Comparison of ENCODE assay signal across 9 cellular contexts in the genomic region with DNA sequence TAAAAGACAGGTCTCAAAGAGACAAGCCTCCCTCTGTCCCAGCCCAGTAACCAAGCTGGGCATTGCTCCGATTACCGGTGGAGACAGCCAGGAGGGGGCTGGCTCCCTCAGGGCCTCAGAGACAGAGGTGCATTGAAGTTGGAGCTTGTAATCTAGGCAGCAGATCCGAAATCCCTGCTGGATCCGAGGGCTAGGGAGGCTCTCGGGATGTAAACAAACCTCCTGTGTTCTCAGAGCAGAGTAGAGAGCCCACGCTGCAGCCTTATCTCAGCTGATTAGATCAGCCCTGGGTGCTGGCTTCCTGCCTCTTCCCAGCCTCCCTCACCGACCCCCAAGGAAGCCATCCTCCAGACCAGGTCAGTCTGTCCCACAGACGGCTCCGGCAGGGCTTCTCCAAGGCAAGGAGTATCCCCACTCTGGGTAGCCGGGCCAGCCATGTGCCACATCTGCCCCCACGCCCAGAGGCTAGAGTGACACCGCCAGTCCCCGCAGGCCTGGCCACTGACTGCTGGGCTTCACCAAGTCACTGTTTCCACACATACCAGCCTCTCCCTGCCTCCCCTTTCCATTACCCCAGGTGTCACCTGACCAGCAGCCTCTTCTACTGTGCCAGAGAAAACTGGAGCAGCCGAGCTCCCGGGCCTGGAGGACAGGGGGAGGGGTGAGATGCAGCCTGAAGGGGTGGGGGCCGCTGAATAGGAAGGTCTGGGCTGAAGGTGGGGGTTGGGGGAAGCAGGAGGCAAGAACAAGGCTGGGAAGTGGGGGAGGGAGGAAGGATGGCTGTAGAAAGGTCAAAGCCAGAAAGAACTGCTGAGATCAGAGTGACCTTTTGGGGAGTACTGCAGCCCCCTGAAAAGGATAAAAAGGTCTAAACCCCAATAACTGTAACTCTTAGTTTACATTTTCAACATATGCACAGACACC. TPM values are rescaled to one million over a fixed set of nuclear protein-coding genes. Genes with fewer than 3 reads are reported as not detected.
DNase-seq lines count a peak whose midpoint lies in the region; ATAC-seq, FAIRE-seq and TF ChIP-seq lines count a peak whose summit lies in the region.
"Had no signal": no experiment of that assay in that cellular context is flagged by ENCODE, and none has a peak within 500 bp of the region (broad histone marks: within the 10 kb centered on the region; RNA-seq: fewer than 3 reads in every experiment).

No MANE protein-coding gene starts in this region.

- DNase-seq in T1000 (lab: John Stamatoyannopoulos, UW): peak; percentile 33
- peak; percentile 38 to 43 for DNase-seq in frontal cortex (ENCODE audit: low spot score in 2 of 2)
- no peak for DNase-seq in osteocyte (ENCODE audit: extremely low spot score, unreplicated experiment)
- DNase-seq in AML-193 (lab: John Stamatoyannopoulos, UW): no peak
- DNase-seq in stimulated activated naive CD4-positive, alpha-beta T cell (lab: John Stamatoyannopoulos, UW): no peak
- no peak for DNase-seq in activated T-cell treated with anti-CD3 and anti-CD28 coated beads, Interleukin-2, amount 50 U/mL, for 48 hours

- H3K36me3 ChIP-seq in HEK293 (ENCODE audit: control insufficient read depth in 2 of 2, insufficient read depth in 1 of 2, low read length in 2 of 2): peaks cover 0 to 9% of the 10 kb centered on the region in 2 experiments; a peak in 1 of 3 replicates

- peak overlapping the region; percentile 18 for H3K4me3 Mint-ChIP-seq in osteocyte (ENCODE audit: unreplicated experiment)

- H3K9me3 Mint-ChIP-seq in osteocyte (ENCODE audit: unreplicated experiment): no peaks in the 10 kb centered on the region

- CTCF ChIA-PET in HEK293 (lab: Yijun Ruan, JAX): interaction anchor here (1.0 to 2.3 kb wide), 6 partner anchors 17 to 108 kb away, joined by 3 to 11 read pairs (median 4); partner anchors contain the start of gene SYS1

- peak overlapping the region; percentile 89 for H3K27ac Mint-ChIP-seq in osteocyte (ENCODE audit: unreplicated experiment)

- peaks cover 93% of the 10 kb centered on the region for H3K4me1 Mint-ChIP-seq in osteocyte (ENCODE audit: unreplicated experiment)

- TF ChIP-seq CTCF in HEK293 (tag by site-specific recombination; IDR thresholded peaks at IDR 0.05) (no peak), osteocyte (IDR thresholded peaks at IDR 0.05) (no peak)

- H3K36me3 Mint-ChIP-seq in osteocyte (ENCODE audit: unreplicated experiment): peaks cover 2% of the 10 kb centered on the region

- peaks cover 37% of the 10 kb centered on the region for H3K4me1 ChIP-seq in HEK293 (ENCODE audit: control insufficient read depth, insufficient read depth, low read length)

- POLR2A ChIA-PET in HEK293 (lab: Yijun Ruan, JAX): interaction anchor here (0.6 to 1.3 kb wide), 6 partner anchors 21 to 375 kb away, joined by 3 to 8 read pairs (median 3); partner anchors contain the start of gene SYS1

- H3K4me3 ChIP-seq in HEK293 (ENCODE audit: low read depth, low read length): peak overlapping the region; percentile 3

- FAIRE-seq in frontal cortex (lab: Jason Lieb, UNC): no peak

- H3K9me3 ChIP-seq in HEK293 (ENCODE audit: control insufficient read depth, insufficient read depth, low read depth, low read length): no peaks in the 10 kb centered on the region

- no peaks in the 10 kb centered on the region for H3K27me3 Mint-ChIP-seq in osteocyte (ENCODE audit: unreplicated experiment)

- peak overlapping the region; percentile 59 for H3K27ac ChIP-seq in HEK293 (ENCODE audit: extremely low read depth, low read depth, low read length)
- H3K27ac ChIP-seq: KMS-11 had no signal

- no peak for ATAC-seq in HG03025 (IDR thresholded peaks at IDR 0.05; ENCODE audit: low FRiP score, unreplicated experiment)

TF ChIP-seq in HEK293, 187 proteins besides CTCF, POLR2A, EP300 and RAD21 (continues in another document):
- 0 out of 2 replicates have a peak, but pooled peaks have one; percentile 14 for TF ChIP-seq ZNF366 (tag by site-specific recombination; conservative IDR thresholded peaks at IDR 0.05)
- peak; percentile 88 for TF ChIP-seq EGR2 (tag by site-specific recombination; IDR thresholded peaks at IDR 0.05; ENCODE audit: low read depth)
- TF ChIP-seq, protein P1, sequence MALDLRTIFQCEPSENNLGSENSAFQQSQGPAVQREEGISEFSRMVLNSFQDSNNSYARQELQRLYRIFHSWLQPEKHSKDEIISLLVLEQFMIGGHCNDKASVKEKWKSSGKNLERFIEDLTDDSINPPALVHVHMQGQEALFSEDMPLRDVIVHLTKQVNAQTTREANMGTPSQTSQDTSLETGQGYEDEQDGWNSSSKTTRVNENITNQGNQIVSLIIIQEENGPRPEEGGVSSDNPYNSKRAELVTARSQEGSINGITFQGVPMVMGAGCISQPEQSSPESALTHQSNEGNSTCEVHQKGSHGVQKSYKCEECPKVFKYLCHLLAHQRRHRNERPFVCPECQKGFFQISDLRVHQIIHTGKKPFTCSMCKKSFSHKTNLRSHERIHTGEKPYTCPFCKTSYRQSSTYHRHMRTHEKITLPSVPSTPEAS (tag by site-specific recombination; IDR thresholded peaks at IDR 0.05): no peak
- TF ChIP-seq BCL11A (tag by site-specific recombination; IDR thresholded peaks at IDR 0.05; ENCODE audit: low read depth): 0 out of 2 replicates have a peak, but pooled peaks have one; percentile 13
- TF ChIP-seq ZBTB21 (tag by site-specific recombination; IDR thresholded peaks at IDR 0.05): no peak
- TF ChIP-seq ZNF223 (tag by site-specific recombination; IDR thresholded peaks at IDR 0.05): no peak
- no peak for TF ChIP-seq ZNF561 (tag by site-specific recombination; IDR thresholded peaks at IDR 0.05; ENCODE audit: borderline replicate concordance)
- TF ChIP-seq, protein P2, sequence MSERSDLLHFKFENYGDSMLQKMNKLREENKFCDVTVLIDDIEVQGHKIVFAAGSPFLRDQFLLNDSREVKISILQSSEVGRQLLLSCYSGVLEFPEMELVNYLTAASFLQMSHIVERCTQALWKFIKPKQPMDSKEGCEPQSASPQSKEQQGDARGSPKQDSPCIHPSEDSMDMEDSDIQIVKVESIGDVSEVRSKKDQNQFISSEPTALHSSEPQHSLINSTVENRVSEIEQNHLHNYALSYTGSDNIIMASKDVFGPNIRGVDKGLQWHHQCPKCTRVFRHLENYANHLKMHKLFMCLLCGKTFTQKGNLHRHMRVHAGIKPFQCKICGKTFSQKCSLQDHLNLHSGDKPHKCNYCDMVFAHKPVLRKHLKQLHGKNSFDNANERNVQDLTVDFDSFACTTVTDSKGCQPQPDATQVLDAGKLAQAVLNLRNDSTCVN (tag by site-specific recombination; optimal IDR thresholded peaks at IDR 0.05): peak; percentile 15
- TF ChIP-seq ZNF24 (tag by site-specific recombination; IDR thresholded peaks at IDR 0.05): 0 out of 2 replicates have a peak, but pooled peaks have one; percentile 45
- TF ChIP-seq ZFHX2 (tag by site-specific recombination; conservative IDR thresholded peaks at IDR 0.05): peak; percentile 67
- no peak for TF ChIP-seq ZNF214 (tag by site-specific recombination; IDR thresholded peaks at IDR 0.05; ENCODE audit: borderline replicate concordance)
- peak; percentile 74 for TF ChIP-seq ZNF398 (tag by site-specific recombination; IDR thresholded peaks at IDR 0.05)
- no peak for TF ChIP-seq ZNF350 (tag by site-specific recombination; IDR thresholded peaks at IDR 0.05)
- peak; percentile 29; the same call in 1 of the 2 replicates for TF ChIP-seq IKZF3 (tag by site-specific recombination; IDR thresholded peaks at IDR 0.05)
- TF ChIP-seq, protein P3, sequence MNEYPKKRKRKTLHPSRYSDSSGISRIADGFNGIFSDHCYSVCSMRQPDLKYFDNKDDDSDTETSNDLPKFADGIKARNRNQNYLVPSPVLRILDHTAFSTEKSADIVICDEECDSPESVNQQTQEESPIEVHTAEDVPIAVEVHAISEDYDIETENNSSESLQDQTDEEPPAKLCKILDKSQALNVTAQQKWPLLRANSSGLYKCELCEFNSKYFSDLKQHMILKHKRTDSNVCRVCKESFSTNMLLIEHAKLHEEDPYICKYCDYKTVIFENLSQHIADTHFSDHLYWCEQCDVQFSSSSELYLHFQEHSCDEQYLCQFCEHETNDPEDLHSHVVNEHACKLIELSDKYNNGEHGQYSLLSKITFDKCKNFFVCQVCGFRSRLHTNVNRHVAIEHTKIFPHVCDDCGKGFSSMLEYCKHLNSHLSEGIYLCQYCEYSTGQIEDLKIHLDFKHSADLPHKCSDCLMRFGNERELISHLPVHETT (tag by site-specific recombination; IDR thresholded peaks at IDR 0.05): 0 out of 2 replicates have a peak, but pooled peaks have one; percentile 29
- TF ChIP-seq ZNF449 (tag by site-specific recombination; IDR thresholded peaks at IDR 0.05): peak; percentile 75; the same call in 1 of the 2 replicates

RNA-seq across cellular contexts. Expression of gene SDC4, which starts 6.0 kb away (rescaled TPM):
- total RNA-seq in frontal cortex (0.82 TPM), osteocyte (31.5 and 32.3 TPM in 2 replicates)

RNA-seq across cellular contexts. Expression of gene SYS1, which starts 20.8 kb away (rescaled TPM):
- total RNA-seq in frontal cortex (25.7 TPM), osteocyte (23.7 and 23.8 TPM in 2 replicates)

RNA-seq across cellular contexts. Expression of gene MATN4, which starts 34.1 kb away (rescaled TPM):
- total RNA-seq in frontal cortex: under 0.01 TPM
- total RNA-seq in osteocyte: not detected in 2 replicates

RNA-seq across cellular contexts. Expression of gene RBPJL, which starts 35.6 kb away (rescaled TPM):
- not detected for total RNA-seq in frontal cortex
- not detected in 2 replicates for total RNA-seq in osteocyte

RNA-seq across cellular contexts. Expression of gene TP53TG5, which starts 35.9 kb away (rescaled TPM):
- total RNA-seq in frontal cortex: not detected
- total RNA-seq in osteocyte: not detected in 2 replicates

Comparison
In these comparisons a context has a peak if more than half of its experiments do, and no peak if none do; other contexts are left out.
1. DNase-seq: peak in T1000 (single experiment) and frontal cortex (2 of 2); none in osteocyte (single experiment), AML-193 (0 of 2), stimulated activated naive CD4-positive, alpha-beta T cell (0 of 6) and activated T-cell treated with anti-CD3 and anti-CD28 coated beads, Interleukin-2, amount 50 U/mL, for 48 hours (0 of 2).
2. RNA of gene SDC4, which starts 6.0 kb away (total RNA-seq): 31.5 to 32.3 TPM in osteocyte; 0.82 TPM in frontal cortex (single experiment); every median in the first group is over 10 times any median in the second.